Comparison of ENCODE assay signal across 1 cellular context in the genomic region with DNA sequence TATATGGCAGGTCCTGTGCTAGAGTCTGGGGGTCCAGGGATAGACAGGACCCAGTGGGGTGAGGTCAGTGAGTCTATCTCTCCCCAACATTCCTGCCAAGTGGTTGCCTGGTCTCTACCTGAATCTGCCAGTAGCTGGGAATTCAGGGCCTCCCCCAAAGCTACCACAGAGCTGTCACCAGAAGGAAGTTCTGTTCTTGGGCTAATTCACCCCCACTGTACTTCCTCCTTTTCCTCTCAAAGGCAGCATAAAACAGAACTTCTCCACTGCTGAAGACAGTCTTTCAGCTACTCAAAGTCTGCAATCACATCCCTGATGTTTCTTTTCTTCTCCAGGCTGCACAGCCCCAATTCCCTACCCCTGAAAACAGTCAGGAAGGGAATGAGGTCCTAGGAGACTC.
TF ChIP-seq lines count a peak whose summit lies in the region.

No MANE protein-coding gene starts in this region.

TF ChIP-seq in HepG2, 621 proteins besides CTCF, POLR2A, EP300 and RAD21:
- TF ChIP-seq, protein P1, sequence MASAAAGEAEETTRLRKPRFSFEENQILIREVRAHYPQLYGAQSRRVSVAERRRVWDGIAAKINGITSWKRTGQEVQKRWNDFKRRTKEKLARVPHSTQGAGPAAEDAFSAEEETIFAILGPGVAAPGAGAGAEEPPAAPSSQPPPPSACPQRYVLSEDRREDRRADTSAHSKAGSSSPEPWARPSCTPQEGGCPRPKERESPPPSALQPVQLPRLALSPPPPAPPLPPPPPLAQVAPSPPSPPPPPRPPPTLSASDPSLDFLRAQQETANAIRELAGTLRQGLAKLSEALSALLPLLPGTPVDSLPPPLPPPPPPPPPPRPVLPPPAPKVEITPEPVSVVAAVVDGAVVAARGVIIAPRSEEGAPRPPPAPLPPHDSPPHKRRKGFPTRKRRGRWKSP (CRISPR knock-in tag; IDR thresholded peaks at IDR 0.05) = no peak
- TF ChIP-seq ZNF773 (CRISPR knock-in tag; IDR thresholded peaks at IDR 0.05; ENCODE audit: borderline replicate concordance) (no peak), GZF1 (CRISPR knock-in tag; IDR thresholded peaks at IDR 0.05) (no peak), ARNTL (CRISPR knock-in tag; IDR thresholded peaks at IDR 0.05) (no peak)
TF ChIP-seq in HepG2: peak in this region for 0.
